25 cellular contexts compared by ENCODE assay signal in genomic region chr12:66028388-66028787, GRCh38.
DNase-seq lines count a peak whose midpoint lies in the region; ATAC-seq, FAIRE-seq and TF ChIP-seq lines count a peak whose summit lies in the region.
"Had no signal": no experiment of that assay in that cellular context is flagged by ENCODE, and none has a peak within 500 bp of the region (broad histone marks: within the 10 kb centered on the region; RNA-seq: fewer than 3 reads in every experiment).

No MANE protein-coding gene starts in this region.

- H3K4me2 ChIP-seq in HepG2 (ENCODE audit: low read depth, low read length), result no peak overlapping the region
- H3K4me2 ChIP-seq in H1 (ENCODE audit: insufficient read depth in 1 of 2, low read depth in 2 of 2, low read length in 2 of 2), result no peak overlapping the region
- no peak overlapping the region for H3K4me2 ChIP-seq in mesenchymal stem cell (ENCODE audit: low read length, poor library complexity, severe bottlenecking)

- no peak overlapping the region for H2AK5ac ChIP-seq in H1 (ENCODE audit: low read depth, low read length)
- no peak overlapping the region for H2AK5ac ChIP-seq in mesenchymal stem cell (ENCODE audit: low read length, severe bottlenecking)

- H3K4me3 Mint-ChIP-seq in activated naive CD4-positive, alpha-beta T cell treated with anti-CD3 and anti-CD28 coated beads for 36 hours, result no peak overlapping the region
- H3K4me3 Mint-ChIP-seq: CD14-positive monocyte; CD4-positive, alpha-beta T cell; CD8-positive, alpha-beta memory T cell had no signal

- no peak overlapping the region for H3K56ac ChIP-seq in H1 (replicated peaks; ENCODE audit: insufficient read length, low read depth, low read length)

- H4K8ac ChIP-seq in H1 (ENCODE audit: extremely low read depth, insufficient read depth, low read length), result no peak overlapping the region
- H4K8ac ChIP-seq in mesenchymal stem cell (ENCODE audit: low read length), result no peak overlapping the region

- H3K4me3 ChIP-seq in HepG2 (replicated peaks in 1 of 3; ENCODE audit: insufficient read depth in 1 of 3, low read depth in 2 of 3, low read length in 3 of 3), result no peak overlapping the region
- H3K4me3 ChIP-seq in right lobe of liver, result no peak overlapping the region
- no peak overlapping the region for H3K4me3 ChIP-seq in H1 (ENCODE audit: extremely low read depth in 1 of 4, insufficient read depth in 2 of 4, low read depth in 3 of 4, low read length in 4 of 4)
- no peak overlapping the region for H3K4me3 ChIP-seq in mesenchymal stem cell (ENCODE audit: insufficient read depth in 1 of 2, low read depth in 1 of 2, low read length in 2 of 2)
- H3K4me3 ChIP-seq: BLaER1 treated with 17β-estradiol and CSF1 and Interleukin-3, amounts not matched to agents 10 nM and 100 nM had no signal

- in situ Hi-C loops in HepG2 (cut with HindIII; ENCODE audit: extremely low pct_ligation_motif_present, low pct_unique_long_range_greater_than_20kb), result no loop called here

- no peaks in the 10 kb centered on the region for H3K36me3 Mint-ChIP-seq in activated naive CD4-positive, alpha-beta T cell treated with anti-CD3 and anti-CD28 coated beads for 36 hours (ENCODE audit: low read depth)
- H3K36me3 Mint-ChIP-seq: CD14-positive monocyte; CD8-positive, alpha-beta memory T cell had no signal

- no peak overlapping the region for H2BK5ac ChIP-seq in H1 (ENCODE audit: low read depth, low read length)
- no peak overlapping the region for H2BK5ac ChIP-seq in mesenchymal stem cell (ENCODE audit: low read depth, low read length, poor library complexity, severe bottlenecking)

- H3K27me3 ChIP-seq in HepG2 (ENCODE audit: control insufficient read depth in 1 of 2, insufficient read depth in 2 of 2, low read length in 2 of 2), result no peaks in the 10 kb centered on the region; a peak in 1 of 5 replicates
- no peaks in the 10 kb centered on the region for H3K27me3 ChIP-seq in right lobe of liver
- no peaks in the 10 kb centered on the region for H3K27me3 ChIP-seq in H1 (replicated peaks in 1 of 4; ENCODE audit: control insufficient read depth in 3 of 4, extremely low read depth in 1 of 4, insufficient read depth in 3 of 4, low read length in 3 of 4)
- H3K27me3 ChIP-seq in mesenchymal stem cell (ENCODE audit: control insufficient read depth in 1 of 2, insufficient read depth in 1 of 2, low read length in 2 of 2), result no peaks in the 10 kb centered on the region
- H3K27me3 ChIP-seq: BE2C; BLaER1 treated with 17β-estradiol and CSF1 and Interleukin-3, amounts not matched to agents 10 nM and 100 nM had no signal

- POLR2A ChIA-PET in HepG2 (lab: Yijun Ruan, JAX) (no interaction called here), H1 (lab: Charles Lee; ENCODE audit: partially characterized antibody) (interaction anchor here (0.9 kb wide), 1 partner anchor 9 kb away, joined by 3 read pairs; no protein-coding TSS in a partner anchor)

- H3K36me3 ChIP-seq in HepG2 (replicated peaks in 1 of 2; ENCODE audit: control insufficient read depth in 1 of 2, insufficient read depth in 2 of 2, low read length in 2 of 2) (no peaks in the 10 kb centered on the region), right lobe of liver (no peaks in the 10 kb centered on the region), H1 (ENCODE audit: control insufficient read depth in 2 of 4, insufficient read depth in 4 of 4, low read length in 3 of 4) (no peaks in the 10 kb centered on the region), mesenchymal stem cell (ENCODE audit: control insufficient read depth in 1 of 2, insufficient read depth in 2 of 2, low read depth in 1 of 2, low read length in 2 of 2) (no peaks in the 10 kb centered on the region)
- H3K36me3 ChIP-seq: BE2C; BLaER1 treated with 17β-estradiol and CSF1 and Interleukin-3, amounts not matched to agents 10 nM and 100 nM had no signal

- H3K23ac ChIP-seq in H1 (ENCODE audit: insufficient read length), result no peak overlapping the region
- H3K23ac ChIP-seq in mesenchymal stem cell (ENCODE audit: low read length in 2 of 2), result no peak overlapping the region

- no peak overlapping the region for H3K9ac ChIP-seq in HepG2 (ENCODE audit: insufficient read depth, low read depth, low read length)
- no peak overlapping the region for H3K9ac ChIP-seq in H1 (replicated peaks in 1 of 4; ENCODE audit: extremely low read depth in 1 of 4, low read depth in 3 of 4, low read length in 3 of 4)
- no peak overlapping the region for H3K9ac ChIP-seq in mesenchymal stem cell (ENCODE audit: low read length)
- H3K9ac ChIP-seq: BLaER1 treated with 17β-estradiol and CSF1 and Interleukin-3, amounts not matched to agents 10 nM and 100 nM had no signal

- no peaks in the 10 kb centered on the region for H3K9me3 Mint-ChIP-seq in activated naive CD4-positive, alpha-beta T cell treated with anti-CD3 and anti-CD28 coated beads for 36 hours
- H3K9me3 Mint-ChIP-seq: CD14-positive monocyte; CD4-positive, alpha-beta T cell had no signal

- no peak overlapping the region for H2BK12ac ChIP-seq in H1 (ENCODE audit: low read depth, low read length)
- H2BK12ac ChIP-seq in mesenchymal stem cell (ENCODE audit: low read length in 2 of 2), result no peak overlapping the region

- H2BK20ac ChIP-seq in H1 (ENCODE audit: low read length), result no peak overlapping the region

- DNase-seq in HepG2 (ENCODE audit: low spot score) (no peak), right lobe of liver (no peak), NCI-H526 treated with DMSO at 0.1 percent for 48 hours (lab: John Stamatoyannopoulos, UW) (peak; percentile 88), H1 (ENCODE audit: low read depth in 1 of 2, low spot score in 2 of 2) (no peak), mesenchymal stem cell (no peak), SIG-M5 treated with dmso at 0.1 percent for 504 hours (lab: John Stamatoyannopoulos, UW; ENCODE audit: unreplicated experiment) (no peak)
- no peak for DNase-seq in activated naive CD4-positive, alpha-beta T cell treated with anti-CD3 and anti-CD28 coated beads for 36 hours
- DNase-seq: ACHN; AML-193; BE2C; CD4-positive, alpha-beta T cell; CD8-positive, alpha-beta memory T cell; DMS 273 treated with DMSO at 0.1 percent for 48 hours; DMS79 treated with DMSO at 0.1 percent for 48 hours; GF-D8; GOT3; H7; HCEC 1CT had no signal

- no peak overlapping the region for H3K4ac ChIP-seq in H1 (replicated peaks; ENCODE audit: insufficient read length, low read depth, low read length)
- no peak overlapping the region for H3K4ac ChIP-seq in mesenchymal stem cell (ENCODE audit: low read depth in 1 of 2, low read length in 2 of 2)

- ATAC-seq in HepG2 (no peak), right lobe of liver (no peak)

- H4K20me1 ChIP-seq in HepG2 (ENCODE audit: insufficient read depth, low read length), result no peaks in the 10 kb centered on the region
- no peaks in the 10 kb centered on the region for H4K20me1 ChIP-seq in H1 (replicated peaks in 1 of 2; ENCODE audit: control insufficient read depth in 1 of 2, insufficient read depth in 2 of 2, low read length in 2 of 2)
- H4K20me1 ChIP-seq: BLaER1 treated with 17β-estradiol and CSF1 and Interleukin-3, amounts not matched to agents 10 nM and 100 nM had no signal

- TF ChIP-seq CTCF in HepG2 (CRISPR knock-in tag; IDR thresholded peaks at IDR 0.05) (no peak), right lobe of liver (IDR thresholded peaks at IDR 0.05) (no peak), H1 (IDR thresholded peaks at IDR 0.05; ENCODE audit: control extremely low read depth in 1 of 3, insufficient read depth in 1 of 3, low read depth in 1 of 3, low read length in 3 of 3) (no peak)

- H3K18ac ChIP-seq in H1 (ENCODE audit: extremely low read depth, low read length) (no peak overlapping the region), mesenchymal stem cell (ENCODE audit: low read depth in 1 of 2, low read length in 2 of 2) (peak overlapping the region in 1 of 2 experiments; percentile 21)

- BruUV-seq in HepG2 (replicated peaks; lab: Mats Ljungman, UMichigan), result no TSS peak

- no peak overlapping the region for H4K5ac ChIP-seq in H1 (ENCODE audit: insufficient read length, low read depth, low read length)

- H3K27me3 Mint-ChIP-seq in activated naive CD4-positive, alpha-beta T cell treated with anti-CD3 and anti-CD28 coated beads for 36 hours (ENCODE audit: low read depth), result peaks cover 12% of the 10 kb centered on the region

- H3K79me2 ChIP-seq in HepG2 (ENCODE audit: insufficient read depth, low read length) (no peaks in the 10 kb centered on the region), H1 (ENCODE audit: control insufficient read depth in 1 of 2, insufficient read depth in 2 of 2, low read length in 2 of 2) (no peaks in the 10 kb centered on the region)

- H2BK15ac ChIP-seq in H1 (ENCODE audit: low read length) (no peak overlapping the region), mesenchymal stem cell (ENCODE audit: low read depth, poor library complexity, severe bottlenecking) (no peak overlapping the region)

- H3K14ac ChIP-seq in H1 (ENCODE audit: insufficient read length) (no peak overlapping the region), mesenchymal stem cell (ENCODE audit: low read length in 2 of 2) (no peak overlapping the region)

- CTCF ChIA-PET in HepG2 (lab: Yijun Ruan, JAX; ENCODE audit: low intra/inter-chr PET ratio, low total read pairs) (no interaction called here), H1 (lab: Charles Lee; ENCODE audit: partially characterized antibody) (no interaction called here)
- CTCF ChIA-PET in activated naive CD4-positive, alpha-beta T cell treated with anti-CD3 and anti-CD28 coated beads for 36 hours (lab: Charles Lee), result interaction anchor here (0.7 kb wide), 1 partner anchor 348 kb away, joined by 4 read pairs; no protein-coding TSS in a partner anchor

- TF ChIP-seq RAD21 in HepG2 (CRISPR knock-in tag; IDR thresholded peaks at IDR 0.05) (no peak), H1 (IDR thresholded peaks at IDR 0.05 in 1 of 2, conservative IDR thresholded peaks at IDR 0.05 in 1 of 2; ENCODE audit: low read depth in 2 of 2, low read length in 2 of 2) (no peak)

- H3K79me1 ChIP-seq in H1 (ENCODE audit: low read depth, low read length) (no peaks in the 10 kb centered on the region), mesenchymal stem cell (replicated peaks; ENCODE audit: low read length, poor library complexity, severe bottlenecking) (no peaks in the 10 kb centered on the region)

- TF ChIP-seq EP300 in HepG2 (IDR thresholded peaks at IDR 0.05; ENCODE audit: low read depth in 2 of 2, low read length in 2 of 2), result no peak
- no peak for TF ChIP-seq EP300 in HepG2 (CRISPR knock-in tag; IDR thresholded peaks at IDR 0.05; ENCODE audit: borderline replicate concordance)
- TF ChIP-seq EP300 in H1 (IDR thresholded peaks at IDR 0.05; ENCODE audit: borderline replicate concordance in 1 of 2, low read depth in 2 of 2, low read length in 2 of 2), result no peak

- H2BK120ac ChIP-seq in H1 (replicated peaks; ENCODE audit: low read depth, low read length) (no peak overlapping the region), mesenchymal stem cell (ENCODE audit: low read depth, low read length) (no peak overlapping the region)

- H3K4me1 ChIP-seq in HepG2 (ENCODE audit: insufficient read depth, low read length), result no peaks in the 10 kb centered on the region
- no peaks in the 10 kb centered on the region for H3K4me1 ChIP-seq in right lobe of liver
- H3K4me1 ChIP-seq in H1 (replicated peaks in 1 of 4; ENCODE audit: control insufficient read depth in 3 of 4, insufficient read depth in 4 of 4, low read length in 3 of 4), result no peaks in the 10 kb centered on the region
- H3K4me1 ChIP-seq in mesenchymal stem cell (ENCODE audit: control insufficient read depth, insufficient read depth, low read depth, low read length), result no peaks in the 10 kb centered on the region
- H3K4me1 ChIP-seq: BE2C had no signal

- FAIRE-seq in HepG2 (lab: Jason Lieb, UNC) (no peak), H1 (lab: Jason Lieb, UNC) (no peak)
- FAIRE-seq: A204.1, D721Med, GM12891, GM18507 had no signal

- H3K4me1 Mint-ChIP-seq in activated naive CD4-positive, alpha-beta T cell treated with anti-CD3 and anti-CD28 coated beads for 36 hours (ENCODE audit: low read depth), result no peaks in the 10 kb centered on the region
- H3K4me1 Mint-ChIP-seq: CD8-positive, alpha-beta memory T cell had no signal

- no peaks in the 10 kb centered on the region for H3K9me3 ChIP-seq in HepG2 (ENCODE audit: low read length)
- H3K9me3 ChIP-seq in right lobe of liver, result no peaks in the 10 kb centered on the region
- H3K9me3 ChIP-seq in H1 (ENCODE audit: insufficient read depth in 2 of 2, low read depth in 1 of 2, low read length in 1 of 2), result no peaks in the 10 kb centered on the region
- no peaks in the 10 kb centered on the region for H3K9me3 ChIP-seq in mesenchymal stem cell (ENCODE audit: control insufficient read depth, low read length)
- H3K9me3 ChIP-seq: BE2C; BLaER1 treated with 17β-estradiol and CSF1 and Interleukin-3, amounts not matched to agents 10 nM and 100 nM had no signal

- intact Hi-C loops in HepG2 (cut with micrococcal nuclease; ENCODE audit: unreplicated experiment), result no loop called here
- intact Hi-C loops in right lobe of liver (cut with DNase I), result no loop called here
- intact Hi-C loops in activated naive CD4-positive, alpha-beta T cell treated with anti-CD3 and anti-CD28 coated beads for 36 hours (cut with micrococcal nuclease), result no loop called here

- no peak overlapping the region for H2AFZ ChIP-seq in HepG2 (ENCODE audit: low read length)
- no peak overlapping the region for H2AFZ ChIP-seq in H1 (ENCODE audit: low read length)
- no peak overlapping the region for H2AFZ ChIP-seq in mesenchymal stem cell (ENCODE audit: low read depth, low read length)

- H4K91ac ChIP-seq in H1 (replicated peaks; ENCODE audit: insufficient read length, low read length) (no peak overlapping the region), mesenchymal stem cell (ENCODE audit: low read length) (no peak overlapping the region)

- no peak overlapping the region for H3K27ac ChIP-seq in HepG2 (ENCODE audit: extremely low read length, insufficient read depth, low read length)
- H3K27ac ChIP-seq in right lobe of liver, result no peak overlapping the region
- no peak overlapping the region for H3K27ac ChIP-seq in H1 (ENCODE audit: low read depth, low read length)
- H3K27ac ChIP-seq in mesenchymal stem cell (ENCODE audit: low read length, poor library complexity, severe bottlenecking), result no peak overlapping the region
- H3K27ac ChIP-seq: 22Rv1; BLaER1 treated with 17β-estradiol and CSF1 and Interleukin-3, amounts not matched to agents 10 nM and 100 nM had no signal

- WGBS in HepG2 (ENCODE audit: low lambda C conversion rate), result 91% methylated on average over 2 of the region's 2 CpGs
- 77% methylated on average over 2 of the region's 2 CpGs for WGBS in right lobe of liver (ENCODE audit: insufficient coverage, low coverage, low lambda C conversion rate, missing lambda C conversion rate)
- WGBS in H1 (ENCODE audit: extremely low coverage in 1 of 2, insufficient coverage in 1 of 2, insufficient read length in 1 of 2, insufficient replicate concordance in 2 of 2, low coverage in 1 of 2, low lambda C conversion rate in 2 of 2, missing lambda C conversion rate in 1 of 2), 2 experiments, result 92% methylated on average over 2 of the region's 2 CpGs; no CpG with 5 or more reads in 1 of the 2 experiments
- WGBS in mesenchymal stem cell, result no CpG with 5 or more reads among the region's 2 CpGs

- H3K27ac Mint-ChIP-seq in activated naive CD4-positive, alpha-beta T cell treated with anti-CD3 and anti-CD28 coated beads for 36 hours, result no peak overlapping the region
- H3K27ac Mint-ChIP-seq: CD14-positive monocyte; CD4-positive, alpha-beta T cell; CD8-positive, alpha-beta memory T cell had no signal

- H3K23me2 ChIP-seq in H1 (ENCODE audit: low read depth, low read length), result no peaks in the 10 kb centered on the region

- no peak for TF ChIP-seq POLR2A in HepG2 (IDR thresholded peaks at IDR 0.05; ENCODE audit: insufficient read depth in 1 of 2, low read depth in 2 of 2, low read length in 2 of 2)
- TF ChIP-seq POLR2A in right lobe of liver (IDR thresholded peaks at IDR 0.05), result no peak
- TF ChIP-seq POLR2A in H1 (IDR thresholded peaks at IDR 0.05; ENCODE audit: control extremely low read depth in 1 of 2, low read depth in 2 of 2, low read length in 2 of 2), result no peak

Comparison
In these comparisons a context has a peak if more than half of its experiments do, and no peak if none do; other contexts are left out.
1. Of the 41 proteins assayed by ChIP-seq in both HepG2 and H1: peak only in HepG2: none; only in H1: none; in both: MAFK; in neither: 40.